1 cellular context compared by ENCODE assay signal in genomic region chr17:75109407-75110236, GRCh38.
TF ChIP-seq lines count a peak whose summit lies in the region.

Gene ARMC7 (plus strand): TSS chr17:75109969. CDS start chr17:75110289, 320 bp downstream.

TF ChIP-seq in HepG2, 621 proteins besides CTCF, POLR2A, EP300 and RAD21 (continued from another document and continues in another):
- TF ChIP-seq, protein P1, sequence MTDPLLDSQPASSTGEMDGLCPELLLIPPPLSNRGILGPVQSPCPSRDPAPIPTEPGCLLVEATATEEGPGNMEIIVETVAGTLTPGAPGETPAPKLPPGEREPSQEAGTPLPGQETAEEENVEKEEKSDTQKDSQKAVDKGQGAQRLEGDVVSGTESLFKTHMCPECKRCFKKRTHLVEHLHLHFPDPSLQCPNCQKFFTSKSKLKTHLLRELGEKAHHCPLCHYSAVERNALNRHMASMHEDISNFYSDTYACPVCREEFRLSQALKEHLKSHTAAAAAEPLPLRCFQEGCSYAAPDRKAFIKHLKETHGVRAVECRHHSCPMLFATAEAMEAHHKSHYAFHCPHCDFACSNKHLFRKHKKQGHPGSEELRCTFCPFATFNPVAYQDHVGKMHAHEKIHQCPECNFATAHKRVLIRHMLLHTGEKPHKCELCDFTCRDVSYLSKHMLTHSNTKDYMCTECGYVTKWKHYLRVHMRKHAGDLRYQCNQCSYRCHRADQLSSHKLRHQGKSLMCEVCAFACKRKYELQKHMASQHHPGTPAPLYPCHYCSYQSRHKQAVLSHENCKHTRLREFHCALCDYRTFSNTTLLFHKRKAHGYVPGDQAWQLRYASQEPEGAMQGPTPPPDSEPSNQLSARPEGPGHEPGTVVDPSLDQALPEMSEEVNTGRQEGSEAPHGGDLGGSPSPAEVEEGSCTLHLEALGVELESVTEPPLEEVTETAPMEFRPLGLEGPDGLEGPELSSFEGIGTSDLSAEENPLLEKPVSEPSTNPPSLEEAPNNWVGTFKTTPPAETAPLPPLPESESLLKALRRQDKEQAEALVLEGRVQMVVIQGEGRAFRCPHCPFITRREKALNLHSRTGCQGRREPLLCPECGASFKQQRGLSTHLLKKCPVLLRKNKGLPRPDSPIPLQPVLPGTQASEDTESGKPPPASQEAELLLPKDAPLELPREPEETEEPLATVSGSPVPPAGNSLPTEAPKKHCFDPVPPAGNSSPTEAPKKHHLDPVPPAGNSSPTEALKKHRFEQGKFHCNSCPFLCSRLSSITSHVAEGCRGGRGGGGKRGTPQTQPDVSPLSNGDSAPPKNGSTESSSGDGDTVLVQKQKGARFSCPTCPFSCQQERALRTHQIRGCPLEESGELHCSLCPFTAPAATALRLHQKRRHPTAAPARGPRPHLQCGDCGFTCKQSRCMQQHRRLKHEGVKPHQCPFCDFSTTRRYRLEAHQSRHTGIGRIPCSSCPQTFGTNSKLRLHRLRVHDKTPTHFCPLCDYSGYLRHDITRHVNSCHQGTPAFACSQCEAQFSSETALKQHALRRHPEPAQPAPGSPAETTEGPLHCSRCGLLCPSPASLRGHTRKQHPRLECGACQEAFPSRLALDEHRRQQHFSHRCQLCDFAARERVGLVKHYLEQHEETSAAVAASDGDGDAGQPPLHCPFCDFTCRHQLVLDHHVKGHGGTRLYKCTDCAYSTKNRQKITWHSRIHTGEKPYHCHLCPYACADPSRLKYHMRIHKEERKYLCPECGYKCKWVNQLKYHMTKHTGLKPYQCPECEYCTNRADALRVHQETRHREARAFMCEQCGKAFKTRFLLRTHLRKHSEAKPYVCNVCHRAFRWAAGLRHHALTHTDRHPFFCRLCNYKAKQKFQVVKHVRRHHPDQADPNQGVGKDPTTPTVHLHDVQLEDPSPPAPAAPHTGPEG (CRISPR knock-in tag; IDR thresholded peaks at IDR 0.05): no peak
- TF ChIP-seq ZNF878 (CRISPR knock-in tag; IDR thresholded peaks at IDR 0.05) (no peak), HOXA9 (CRISPR knock-in tag; IDR thresholded peaks at IDR 0.05; ENCODE audit: borderline replicate concordance) (no peak), KLF11 (CRISPR knock-in tag; IDR thresholded peaks at IDR 0.05) (no peak), NAIF1 (CRISPR knock-in tag; IDR thresholded peaks at IDR 0.05; ENCODE audit: borderline replicate concordance) (no peak; the same call in 1 of the 2 replicates), ZBTB42 (CRISPR knock-in tag; IDR thresholded peaks at IDR 0.05) (no peak), ZNF660 (CRISPR knock-in tag; IDR thresholded peaks at IDR 0.05; ENCODE audit: borderline replicate concordance, low read depth) (no peak), GZF1 (CRISPR knock-in tag; IDR thresholded peaks at IDR 0.05) (no peak), ZNF350 (CRISPR knock-in tag; IDR thresholded peaks at IDR 0.05; ENCODE audit: borderline replicate concordance, low read depth) (peak; percentile 17; the same call in 1 of the 2 replicates), ZNF720 (CRISPR knock-in tag; IDR thresholded peaks at IDR 0.05) (0 out of 2 replicates have a peak, but pooled peaks have one; percentile 34), MIER2 (CRISPR knock-in tag; IDR thresholded peaks at IDR 0.05) (0 out of 2 replicates have a peak, but pooled peaks have one; percentile 27), THAP9 (CRISPR knock-in tag; IDR thresholded peaks at IDR 0.05; ENCODE audit: borderline replicate concordance) (no peak; the same call in 1 of the 2 replicates), ZNF451 (CRISPR knock-in tag; IDR thresholded peaks at IDR 0.05) (peak; percentile 59; the same call in 1 of the 2 replicates), PHF20 (CRISPR knock-in tag; IDR thresholded peaks at IDR 0.05) (peak; percentile 81), ZNF776 (CRISPR knock-in tag; IDR thresholded peaks at IDR 0.05) (0 out of 2 replicates have a peak, but pooled peaks have one; percentile 37), ZNF737 (CRISPR knock-in tag; IDR thresholded peaks at IDR 0.05; ENCODE audit: borderline replicate concordance) (no peak), ZNF572 (CRISPR knock-in tag; IDR thresholded peaks at IDR 0.05) (no peak), SNRNP70 (IDR thresholded peaks at IDR 0.05; ENCODE audit: low read depth, low read length) (no peak), KDM3A (CRISPR knock-in tag; IDR thresholded peaks at IDR 0.05; ENCODE audit: low read depth) (no peak), SETDB1 (CRISPR knock-in tag; IDR thresholded peaks at IDR 0.05; ENCODE audit: borderline replicate concordance) (no peak), ZNF607 (CRISPR knock-in tag; IDR thresholded peaks at IDR 0.05; ENCODE audit: borderline replicate concordance) (no peak; the same call in 1 of the 2 replicates), ZSCAN12 (CRISPR knock-in tag; IDR thresholded peaks at IDR 0.05) (no peak; the same call in 1 of the 2 replicates), ZFP37 (CRISPR knock-in tag; IDR thresholded peaks at IDR 0.05; ENCODE audit: borderline replicate concordance) (0 out of 2 replicates have a peak, but pooled peaks have one; percentile 43), HNF4G (IDR thresholded peaks at IDR 0.05; ENCODE audit: borderline replicate concordance, low read depth, low read length) (no peak; the same call in 1 of the 2 replicates), HNF4G (CRISPR knock-in tag; IDR thresholded peaks at IDR 0.05; ENCODE audit: borderline replicate concordance, low read depth) (peak; percentile 55; the same call in 1 of the 2 replicates), MYNN (CRISPR knock-in tag; IDR thresholded peaks at IDR 0.05; ENCODE audit: low read depth) (0 out of 2 replicates have a peak, but pooled peaks have one; percentile 36), RXRB (CRISPR knock-in tag; IDR thresholded peaks at IDR 0.05; ENCODE audit: borderline replicate concordance) (peak; percentile 35; the same call in 1 of the 2 replicates), RORA (CRISPR knock-in tag; IDR thresholded peaks at IDR 0.05) (0 out of 2 replicates have a peak, but pooled peaks have one; percentile 44), ZNF800 (CRISPR knock-in tag; IDR thresholded peaks at IDR 0.05) (peak; percentile 33; the same call in 1 of the 2 replicates), CEBPB (IDR thresholded peaks at IDR 0.05; ENCODE audit: borderline replicate concordance, low read depth, low read length) (no peak), ZNF337 (CRISPR knock-in tag; IDR thresholded peaks at IDR 0.05; ENCODE audit: borderline replicate concordance, low read depth) (no peak), EHMT2 (IDR thresholded peaks at IDR 0.05; ENCODE audit: borderline replicate concordance, low read depth, low read length) (no peak), SCMH1 (CRISPR knock-in tag; IDR thresholded peaks at IDR 0.05; ENCODE audit: borderline replicate concordance) (no peak), ZNF577 (CRISPR knock-in tag; IDR thresholded peaks at IDR 0.05; ENCODE audit: borderline replicate concordance, low read depth) (no peak), PHF21A (CRISPR knock-in tag; IDR thresholded peaks at IDR 0.05) (peak; percentile 72), DNMT3B (CRISPR knock-in tag; conservative IDR thresholded peaks at IDR 0.05) (no peak; the same call in 1 of the 2 replicates), TOPORS (CRISPR knock-in tag; IDR thresholded peaks at IDR 0.05) (no peak), ZBTB8A (CRISPR knock-in tag; IDR thresholded peaks at IDR 0.05; ENCODE audit: borderline replicate concordance, low read depth) (no peak), TFDP2 (CRISPR knock-in tag; IDR thresholded peaks at IDR 0.05) (peak; percentile 82), FIP1L1 (IDR thresholded peaks at IDR 0.05; ENCODE audit: borderline replicate concordance, insufficient read depth, low read depth, low read length) (no peak), FUBP1 (CRISPR knock-in tag; IDR thresholded peaks at IDR 0.05; ENCODE audit: borderline replicate concordance) (no peak)
- TF ChIP-seq, protein P2, sequence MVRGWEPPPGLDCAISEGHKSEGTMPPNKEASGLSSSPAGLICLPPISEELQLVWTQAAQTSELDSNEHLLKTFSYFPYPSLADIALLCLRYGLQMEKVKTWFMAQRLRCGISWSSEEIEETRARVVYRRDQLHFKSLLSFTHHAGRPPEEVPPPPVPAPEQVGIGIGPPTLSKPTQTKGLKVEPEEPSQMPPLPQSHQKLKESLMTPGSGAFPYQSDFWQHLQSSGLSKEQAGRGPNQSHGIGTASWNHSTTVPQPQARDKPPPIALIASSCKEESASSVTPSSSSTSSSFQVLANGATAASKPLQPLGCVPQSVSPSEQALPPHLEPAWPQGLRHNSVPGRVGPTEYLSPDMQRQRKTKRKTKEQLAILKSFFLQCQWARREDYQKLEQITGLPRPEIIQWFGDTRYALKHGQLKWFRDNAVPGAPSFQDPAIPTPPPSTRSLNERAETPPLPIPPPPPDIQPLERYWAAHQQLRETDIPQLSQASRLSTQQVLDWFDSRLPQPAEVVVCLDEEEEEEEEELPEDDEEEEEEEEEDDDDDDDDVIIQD (CRISPR knock-in tag; IDR thresholded peaks at IDR 0.05; ENCODE audit: low read depth): 0 out of 2 replicates have a peak, but pooled peaks have one; percentile 26
- TF ChIP-seq, protein P3, sequence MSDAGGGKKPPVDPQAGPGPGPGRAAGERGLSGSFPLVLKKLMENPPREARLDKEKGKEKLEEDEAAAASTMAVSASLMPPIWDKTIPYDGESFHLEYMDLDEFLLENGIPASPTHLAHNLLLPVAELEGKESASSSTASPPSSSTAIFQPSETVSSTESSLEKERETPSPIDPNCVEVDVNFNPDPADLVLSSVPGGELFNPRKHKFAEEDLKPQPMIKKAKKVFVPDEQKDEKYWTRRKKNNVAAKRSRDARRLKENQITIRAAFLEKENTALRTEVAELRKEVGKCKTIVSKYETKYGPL (CRISPR knock-in tag; IDR thresholded peaks at IDR 0.05): peak; percentile 32; the same call in 1 of the 2 replicates
- TF ChIP-seq, protein P4, sequence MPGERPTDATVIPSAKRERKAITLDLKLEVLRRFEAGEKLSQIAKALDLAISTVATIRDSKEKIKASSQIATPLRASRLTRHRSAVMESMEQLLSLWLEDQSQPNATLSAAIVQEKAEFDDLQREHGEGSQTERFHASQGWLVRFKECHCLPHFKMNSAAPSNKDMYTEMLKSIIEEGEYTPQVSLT (CRISPR knock-in tag; IDR thresholded peaks at IDR 0.05; ENCODE audit: borderline replicate concordance, low read depth): no peak
- TF ChIP-seq, protein P5, sequence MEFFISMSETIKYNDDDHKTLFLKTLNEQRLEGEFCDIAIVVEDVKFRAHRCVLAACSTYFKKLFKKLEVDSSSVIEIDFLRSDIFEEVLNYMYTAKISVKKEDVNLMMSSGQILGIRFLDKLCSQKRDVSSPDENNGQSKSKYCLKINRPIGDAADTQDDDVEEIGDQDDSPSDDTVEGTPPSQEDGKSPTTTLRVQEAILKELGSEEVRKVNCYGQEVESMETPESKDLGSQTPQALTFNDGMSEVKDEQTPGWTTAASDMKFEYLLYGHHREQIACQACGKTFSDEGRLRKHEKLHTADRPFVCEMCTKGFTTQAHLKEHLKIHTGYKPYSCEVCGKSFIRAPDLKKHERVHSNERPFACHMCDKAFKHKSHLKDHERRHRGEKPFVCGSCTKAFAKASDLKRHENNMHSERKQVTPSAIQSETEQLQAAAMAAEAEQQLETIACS (CRISPR knock-in tag; IDR thresholded peaks at IDR 0.05): 0 out of 2 replicates have a peak, but pooled peaks have one; percentile 42
